Comparison of ENCODE assay signal across 8 cellular contexts in genomic region chr4:6087669-6088068, GRCh38.
DNase-seq lines count a peak whose midpoint lies in the region; TF ChIP-seq lines count a peak whose summit lies in the region.

No MANE protein-coding gene starts in this region.

- no peak overlapping the region for H3K4me3 Mint-ChIP-seq in CD4-positive, alpha-beta memory T cell

- no peak overlapping the region for H3K4me2 ChIP-seq in parathyroid adenoma (ENCODE audit: low read length)

- H3K79me2 ChIP-seq in parathyroid adenoma, result no peaks in the 10 kb centered on the region

- no peak overlapping the region for H3K9ac ChIP-seq in parathyroid adenoma

- no peaks in the 10 kb centered on the region for H3K4me1 ChIP-seq in parathyroid adenoma
- peaks cover 11% of the 10 kb centered on the region for H3K4me1 ChIP-seq in CD4-positive, alpha-beta memory T cell (ENCODE audit: insufficient read depth, low read length)

- POLR2A ChIA-PET in CD4-positive, alpha-beta memory T cell (lab: Charles Lee; ENCODE audit: partially characterized antibody), result no interaction called here

- DNase-seq in DMS 273 (lab: John Stamatoyannopoulos, UW; ENCODE audit: unreplicated experiment) (peak; percentile 66), DMS 273 treated with DMSO at 0.1 percent for 48 hours (lab: John Stamatoyannopoulos, UW) (no peak), NCI-H345 (lab: John Stamatoyannopoulos, UW) (peak; percentile 51), epithelial cell of proximal tubule (ENCODE audit: low read depth) (no peak), NAMALWA (ENCODE audit: low spot score) (no peak)
- no peak for DNase-seq in CD4-positive, alpha-beta memory T cell
- DNase-seq in activated T-cell treated with anti-CD3 and anti-CD28 coated beads, Interleukin-2, amount 50 U/mL, for 48 hours, result no peak

- H3K4me3 ChIP-seq in epithelial cell of proximal tubule (ENCODE audit: low read depth, low read length) (no peak overlapping the region), parathyroid adenoma (ENCODE audit: low read depth, low read length) (no peak overlapping the region)
- H3K4me3 ChIP-seq in CD4-positive, alpha-beta memory T cell (ENCODE audit: low read length in 2 of 2), result no peak overlapping the region

- CTCF ChIA-PET in CD4-positive, alpha-beta memory T cell (lab: Charles Lee; ENCODE audit: partially characterized antibody), result no interaction called here

- H2AFZ ChIP-seq in parathyroid adenoma, result no peak overlapping the region

- H3K9me3 ChIP-seq in parathyroid adenoma (ENCODE audit: control insufficient read depth, low read length), result no peaks in the 10 kb centered on the region
- no peaks in the 10 kb centered on the region for H3K9me3 ChIP-seq in CD4-positive, alpha-beta memory T cell (ENCODE audit: control insufficient read depth in 1 of 2, low read length in 2 of 2)

- H3K36me3 Mint-ChIP-seq in CD4-positive, alpha-beta memory T cell, result peaks cover 11 to 16% of the 10 kb centered on the region in 2 donors

- no peaks in the 10 kb centered on the region for H3K27me3 ChIP-seq in parathyroid adenoma (ENCODE audit: control insufficient read depth, insufficient read depth, low read length)
- H3K27me3 ChIP-seq in CD4-positive, alpha-beta memory T cell (ENCODE audit: insufficient read depth, low read length), result no peaks in the 10 kb centered on the region

- intact Hi-C loops in CD4-positive, alpha-beta memory T cell (cut with micrococcal nuclease), result no loop called here

- peak; percentile 76 for TF ChIP-seq CTCF in epithelial cell of proximal tubule (conservative IDR thresholded peaks at IDR 0.05; ENCODE audit: low read depth, low read length)
- peak; percentile 35 for TF ChIP-seq CTCF in parathyroid adenoma (IDR thresholded peaks at IDR 0.05)

- no peak overlapping the region for H3K27ac Mint-ChIP-seq in CD4-positive, alpha-beta memory T cell

- no peaks in the 10 kb centered on the region for H3K36me3 ChIP-seq in parathyroid adenoma (ENCODE audit: control insufficient read depth, insufficient read depth, low read length)
- H3K36me3 ChIP-seq in CD4-positive, alpha-beta memory T cell (ENCODE audit: insufficient read depth, low read length), result no peaks in the 10 kb centered on the region

- H3K27me3 Mint-ChIP-seq in CD4-positive, alpha-beta memory T cell, result no peaks in the 10 kb centered on the region

- peaks cover 8 to 24% (median 12%) of the 10 kb centered on the region in 4 donors for H3K4me1 Mint-ChIP-seq in CD4-positive, alpha-beta memory T cell

- no peaks in the 10 kb centered on the region for H3K9me3 Mint-ChIP-seq in CD4-positive, alpha-beta memory T cell

- H3K27ac ChIP-seq in parathyroid adenoma, result no peak overlapping the region
- no peak overlapping the region for H3K27ac ChIP-seq in CD4-positive, alpha-beta memory T cell (ENCODE audit: low read depth, low read length)

Comparison
In these comparisons a context has a peak if more than half of its experiments do, and no peak if none do; other contexts are left out.
1. DNase-seq: peak in DMS 273 (single experiment) and NCI-H345 (single experiment); none in DMS 273 treated with DMSO at 0.1 percent for 48 hours (single experiment), epithelial cell of proximal tubule (single experiment), NAMALWA (single experiment), CD4-positive, alpha-beta memory T cell (0 of 5) and activated T-cell treated with anti-CD3 and anti-CD28 coated beads, Interleukin-2, amount 50 U/mL, for 48 hours (0 of 2).